20 cellular contexts compared by ENCODE assay signal in genomic region chr1:184545601-184546000, GRCh38.
DNase-seq lines count a peak whose midpoint lies in the region; ATAC-seq and TF ChIP-seq lines count a peak whose summit lies in the region.
"Had no signal": no experiment of that assay in that cellular context is flagged by ENCODE, and none has a peak within 500 bp of the region (broad histone marks: within the 10 kb centered on the region; RNA-seq: fewer than 3 reads in every experiment).

No MANE protein-coding gene starts in this region.

- peaks cover 5% of the 10 kb centered on the region for H3K4me1 Mint-ChIP-seq in chondrocyte (ENCODE audit: low read depth)
- H3K4me1 Mint-ChIP-seq: activated CD4-positive, alpha-beta T cell treated with anti-CD3 and anti-CD28 coated beads, Interleukin-2, amount 10 ng/mL, durations not matched to agents 24 days and 14 days; B cell had no signal

- DNase-seq in EL (peak; percentile 13), astrocyte of the hippocampus (ENCODE audit: low read depth, low spot score) (peak; percentile 42), fibroblast of mammary gland (ENCODE audit: low read depth) (peak; percentile 48), skeletal muscle cell (ENCODE audit: low read depth) (peak; percentile 11), chondrocyte (ENCODE audit: low spot score) (no peak)
- DNase-seq: activated CD4-positive, alpha-beta T cell treated with anti-CD3 and anti-CD28 coated beads, Interleukin-2, amount 10 ng/mL, durations not matched to agents 24 days and 14 days; activated CD8-positive, alpha-beta memory T cell treated with anti-CD3 and anti-CD28 coated beads, Interleukin-2, amount 50 U/mL, for 48 hours; activated naive CD4-positive, alpha-beta T cell; dermis blood vessel endothelial cell; foreskin melanocyte; GDM1; NCI-H1092; NCI-H2107; stimulated activated CD4-positive, alpha-beta T cell treated with anti-CD3 and anti-CD28 coated beads, Interleukin-1b, Interleukin-23, amount 100 ng/mL, for 48 hours had no signal

- H3K4me3 ChIP-seq in fibroblast of mammary gland (ENCODE audit: control insufficient read depth, low read depth, low read length) (no peak overlapping the region), skeletal muscle cell (ENCODE audit: low read depth, low read length) (no peak overlapping the region)
- H3K4me3 ChIP-seq: ascending aorta, right atrium auricular region had no signal

- H3K36me3 Mint-ChIP-seq in chondrocyte (ENCODE audit: low read depth) = no peaks in the 10 kb centered on the region

- H3K27ac Mint-ChIP-seq in chondrocyte (ENCODE audit: unreplicated experiment) = no peak overlapping the region
- H3K27ac Mint-ChIP-seq: activated CD4-positive, alpha-beta T cell treated with anti-CD3 and anti-CD28 coated beads, Interleukin-2, amount 10 ng/mL, durations not matched to agents 24 days and 14 days; B cell had no signal

- no peak for TF ChIP-seq CTCF in fibroblast of mammary gland (conservative IDR thresholded peaks at IDR 0.05; ENCODE audit: control insufficient read depth, insufficient read depth, low read depth, low read length)
- TF ChIP-seq CTCF in chondrocyte (IDR thresholded peaks at IDR 0.05) = no peak

- H3K4me3 Mint-ChIP-seq in chondrocyte (ENCODE audit: unreplicated experiment) = no peak overlapping the region
- H3K4me3 Mint-ChIP-seq: activated CD4-positive, alpha-beta T cell treated with anti-CD3 and anti-CD28 coated beads, Interleukin-2, amount 10 ng/mL, durations not matched to agents 24 days and 14 days; B cell had no signal

- H3K27me3 Mint-ChIP-seq in chondrocyte (ENCODE audit: low read depth) = no peaks in the 10 kb centered on the region
- H3K27me3 Mint-ChIP-seq: B cell had no signal

- H3K9me3 Mint-ChIP-seq in chondrocyte (ENCODE audit: low read depth) = no peaks in the 10 kb centered on the region
- H3K9me3 Mint-ChIP-seq: activated CD4-positive, alpha-beta T cell treated with anti-CD3 and anti-CD28 coated beads, Interleukin-2, amount 10 ng/mL, durations not matched to agents 24 days and 14 days had no signal

- no peak for ATAC-seq in GM21526 (IDR thresholded peaks at IDR 0.05; ENCODE audit: low FRiP score, unreplicated experiment)
- ATAC-seq in GM19463 (IDR thresholded peaks at IDR 0.05; ENCODE audit: unreplicated experiment) = no peak
- no peak for ATAC-seq in GM19395 (IDR thresholded peaks at IDR 0.05; ENCODE audit: unreplicated experiment)
